8 cellular contexts compared by ENCODE assay signal in the genomic region with DNA sequence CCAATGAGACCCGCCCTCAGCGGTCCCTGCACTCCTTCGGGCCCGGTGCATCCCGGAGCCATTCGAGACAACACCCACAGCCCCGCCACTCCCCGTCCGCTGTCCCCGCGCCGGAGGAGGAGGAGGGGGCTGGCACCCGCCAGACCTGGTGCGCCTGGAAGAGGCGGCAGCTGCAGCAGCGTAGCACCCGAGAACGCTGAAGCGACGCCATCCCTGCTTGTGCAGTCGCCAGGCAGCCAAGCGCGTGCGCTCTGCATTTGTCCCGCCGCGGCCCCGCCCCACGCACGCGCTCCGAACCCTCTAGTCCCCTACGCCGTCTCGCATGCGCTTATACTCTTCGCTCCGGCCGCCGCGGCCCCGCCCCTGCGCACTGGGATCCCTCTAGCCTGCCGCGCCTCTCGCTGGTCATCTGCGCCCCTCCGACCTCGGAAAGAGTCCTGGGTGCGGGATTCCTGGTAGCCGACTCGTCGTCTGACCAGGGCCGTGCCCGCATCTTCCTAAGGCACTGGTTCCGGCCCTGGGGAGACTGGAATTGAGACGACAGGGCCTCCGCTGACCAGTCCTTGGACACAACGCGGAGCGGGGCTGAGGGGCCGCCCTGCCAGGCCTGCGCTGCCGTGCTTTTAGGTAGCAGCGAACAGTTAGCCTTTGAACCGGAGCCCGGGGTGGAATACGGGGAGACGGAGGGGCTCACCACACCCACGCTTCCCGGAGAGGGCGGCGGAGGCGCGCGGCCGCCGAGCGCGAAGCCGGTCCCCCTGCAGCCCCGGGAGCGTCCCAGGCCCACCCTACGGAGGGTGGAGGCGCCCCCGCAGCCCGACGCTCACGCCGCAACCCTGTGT. TPM values are rescaled to one million over a fixed set of nuclear protein-coding genes. Genes with fewer than 3 reads are reported as not detected.
DNase-seq lines count a peak whose midpoint lies in the region; ATAC-seq and TF ChIP-seq lines count a peak whose summit lies in the region.

TSS of gene MRNIP (minus strand) at position 232 of the 842 bp plus-strand sequence. CDS start at position 211, 21 bp downstream.

- no peak for TF ChIP-seq CTCF in colonic mucosa (IDR thresholded peaks at IDR 0.05)

- H3K9me3 ChIP-seq in colonic mucosa, result no peaks in the 10 kb centered on the region

- peak; percentile 97 for ATAC-seq in GM19043 (IDR thresholded peaks at IDR 0.05; ENCODE audit: low read depth, unreplicated experiment)
- ATAC-seq in HG03378 (IDR thresholded peaks at IDR 0.05; ENCODE audit: unreplicated experiment), result peak; percentile 83

- H3K4me3 ChIP-seq in colonic mucosa, result peak within 1 kb of the TSS; percentile 77

- peak within 1 kb of the TSS; percentile 81 for H3K27ac ChIP-seq in colonic mucosa
- H3K27ac ChIP-seq in layer of hippocampus (ENCODE audit: low read depth, low read length), result peak within 1 kb of the TSS; percentile 92

- intact Hi-C loops in colonic mucosa (cut with DNase I), result loop anchor here (5.0 kb wide), 1 partner anchor 62 kb away; no protein-coding TSS in a partner anchor

- DNase-seq in Ammon's horn (ENCODE audit: low spot score), result peak; percentile 99
- DNase-seq in NCI-H510A treated with DMSO at 0.1 percent for 48 hours (lab: John Stamatoyannopoulos, UW), result peak; percentile 77
- peak; percentile 95 for DNase-seq in activated CD4-positive, alpha-beta T cell treated with anti-CD3 and anti-CD28 coated beads for 48 hours
- peak; percentile 98 for DNase-seq in colonic mucosa
- DNase-seq in stimulated activated CD4-positive, alpha-beta T cell treated with anti-CD3 and anti-CD28 coated beads, Interleukin-1b, Interleukin-23, amount 100 ng/mL, for 4 hours (ENCODE audit: low read depth in 2 of 2), result peak; percentile 83 to 93

- H3K36me3 ChIP-seq in colonic mucosa, result peaks cover 9% of the 10 kb centered on the region

- peak within 1 kb of the TSS; percentile 82 to 89 for H3K9ac ChIP-seq in colonic mucosa (ENCODE audit: low read depth in 2 of 2, low read length in 2 of 2)

- H3K4me1 ChIP-seq in colonic mucosa, result no peaks in the 10 kb centered on the region

- H3K27me3 ChIP-seq in colonic mucosa, result no peaks in the 10 kb centered on the region
- no peaks in the 10 kb centered on the region for H3K27me3 ChIP-seq in layer of hippocampus (ENCODE audit: control insufficient read depth, insufficient read depth, low read length)

RNA-seq across cellular contexts. Expression of gene MRNIP, which starts in this region (rescaled TPM):
- total RNA-seq in colonic mucosa, result 10 to 100 TPM in 1 of 2 donors, 1 to 10 TPM in 1; 8.6 to 17.5 TPM

Comparison
In these comparisons a context has a peak if more than half of its experiments do, and no peak if none do; other contexts are left out.
1. Peak in every context shown above with its lines: DNase-seq, ATAC-seq, H3K4me3 ChIP-seq and H3K27ac ChIP-seq.